23 cellular contexts compared by ENCODE assay signal in genomic region chr2:156703628-156704027, GRCh38.
"Had no signal": no experiment of that assay in that cellular context is flagged by ENCODE, and none has a peak within 500 bp of the region (broad histone marks: within the 10 kb centered on the region; RNA-seq: fewer than 3 reads in every experiment).

No MANE protein-coding gene starts in this region.

- H3K27ac Mint-ChIP-seq: activated CD8-positive, alpha-beta T cell treated with anti-CD3 and anti-CD28 coated beads for 36 hours; activated naive CD8-positive, alpha-beta T cell treated with anti-CD3 and anti-CD28 coated beads, Interleukin-2, amount 10 ng/mL, durations not matched to agents 7 days and 5 days; activated T-cell treated with anti-CD3 and anti-CD28 coated beads, Interleukin-2, amount 50 U/mL, for 72 hours had no signal

- H3K4me3 ChIP-seq: adrenal gland, ascending aorta, body of pancreas, SJCRH30 had no signal

- H3K4me1 ChIP-seq: adrenal gland, ascending aorta, body of pancreas, SJCRH30 had no signal

- H3K9me3 ChIP-seq: adrenal gland, ascending aorta, body of pancreas, SJCRH30, SK-N-SH had no signal

- H3K36me3 Mint-ChIP-seq: activated naive CD8-positive, alpha-beta T cell treated with anti-CD3 and anti-CD28 coated beads, Interleukin-2, amount 10 ng/mL, durations not matched to agents 7 days and 5 days had no signal

- ATAC-seq: activated CD8-positive, alpha-beta T cell treated with anti-CD3 and anti-CD28 coated beads for 36 hours; activated T-cell treated with anti-CD3 and anti-CD28 coated beads, Interleukin-2, amount 50 U/mL, for 72 hours had no signal

- H3K27me3 ChIP-seq: adrenal gland, ascending aorta, body of pancreas, SJCRH30 had no signal

- H3K4me3 Mint-ChIP-seq: activated CD8-positive, alpha-beta T cell treated with anti-CD3 and anti-CD28 coated beads for 36 hours; activated naive CD8-positive, alpha-beta T cell treated with anti-CD3 and anti-CD28 coated beads, Interleukin-2, amount 10 ng/mL, durations not matched to agents 7 days and 5 days; activated T-cell treated with anti-CD3 and anti-CD28 coated beads, Interleukin-2, amount 50 U/mL, for 72 hours; central memory CD8-positive, alpha-beta T cell had no signal

- H3K36me3 ChIP-seq: adrenal gland, ascending aorta, SJCRH30 had no signal

- DNase-seq: activated CD4-positive, alpha-beta T cell treated with anti-CD3 and anti-CD28 coated beads for 4 hours; activated CD8-positive, alpha-beta memory T cell treated with anti-CD3 and anti-CD28 coated beads, Interleukin-2, amount 50 U/mL, for 4 hours; activated CD8-positive, alpha-beta T cell treated with anti-CD3 and anti-CD28 coated beads for 36 hours; activated naive CD4-positive, alpha-beta T cell treated with anti-CD3 and anti-CD28 coated beads, Interleukin-2, amount 50 U/mL, for 16 hours; activated naive CD8-positive, alpha-beta T cell treated with anti-CD3 and anti-CD28 coated beads, Interleukin-2, amount 10 ng/mL, durations not matched to agents 7 days and 5 days; activated T-cell treated with anti-CD3 and anti-CD28 coated beads, Interleukin-2, amount 50 U/mL, for 72 hours; adrenal gland; body of pancreas; KG1; NCI-H1048; NCI-H146; NCI-H2029; NCI-H2107; NCI-H2171 treated with DMSO at 0.1 percent for 48 hours; NCI-H345; NCI-H510A; NCI-H82; SJCRH30; SK-N-SH; T-helper 1 cell had no signal

- H3K27ac ChIP-seq: ascending aorta, body of pancreas, SJCRH30, VCaP had no signal

- H3K9me3 Mint-ChIP-seq: activated CD8-positive, alpha-beta T cell treated with anti-CD3 and anti-CD28 coated beads for 36 hours; activated naive CD8-positive, alpha-beta T cell treated with anti-CD3 and anti-CD28 coated beads, Interleukin-2, amount 10 ng/mL, durations not matched to agents 7 days and 5 days; activated T-cell treated with anti-CD3 and anti-CD28 coated beads, Interleukin-2, amount 50 U/mL, for 72 hours; central memory CD8-positive, alpha-beta T cell had no signal

- H3K4me1 Mint-ChIP-seq: activated naive CD8-positive, alpha-beta T cell treated with anti-CD3 and anti-CD28 coated beads, Interleukin-2, amount 10 ng/mL, durations not matched to agents 7 days and 5 days; central memory CD8-positive, alpha-beta T cell had no signal
